Comparison of ENCODE assay signal across 8 cellular contexts in genomic region chr2:38602732-38603401, GRCh38. TPM values are rescaled to one million over a fixed set of nuclear protein-coding genes. Genes with fewer than 3 reads are reported as not detected.
DNase-seq lines count a peak whose midpoint lies in the region; ATAC-seq and TF ChIP-seq lines count a peak whose summit lies in the region.

TSS of gene HNRNPLL (minus strand) at chr2:38602928. CDS start at chr2:38602626, 302 bp downstream.

- no peaks in the 10 kb centered on the region; the same call in 1 of the 2 replicates for H3K9me3 ChIP-seq in AG04450 (ENCODE audit: control insufficient read depth, insufficient read depth, low read length)

- H3K4me3 ChIP-seq in AG04450 (ENCODE audit: low read depth, low read length): peak within 1 kb of the TSS; percentile 81

- TF ChIP-seq CTCF in AG04450 (IDR thresholded peaks at IDR 0.05; ENCODE audit: low read depth, low read length): no peak

- H3K27me3 ChIP-seq in AG04450 (ENCODE audit: control insufficient read depth, insufficient read depth, low read length): no peaks in the 10 kb centered on the region

- peak; percentile 93 for DNase-seq in AG04450 (ENCODE audit: low read depth, low spot score)
- DNase-seq in NCI-H446 treated with DMSO at 0.1 percent for 48 hours (lab: John Stamatoyannopoulos, UW): peak; percentile 96
- peak; percentile 88 for DNase-seq in activated CD4-positive, alpha-beta T cell treated with anti-CD3 and anti-CD28 coated beads for 1 hour
- DNase-seq in cerebellar nuclear complex (lab: John Stamatoyannopoulos, UW): peak; percentile 15 to 84
- DNase-seq in islet precursor cell: peak; percentile 99
- peak; percentile 97 for DNase-seq in stimulated activated CD4-positive, alpha-beta T cell treated with anti-CD3 and anti-CD28 coated beads, Interleukin-12 subunit alpha, Interleukin-12 subunit beta, amount 100 ng/mL, for 4 hours

- peak within 1 kb of the TSS; percentile 77 for H3K27ac ChIP-seq in AG04450 (ENCODE audit: low read depth, low read length)

- ATAC-seq in GM19023 (IDR thresholded peaks at IDR 0.05; ENCODE audit: unreplicated experiment) (peak; percentile 80), HG03342 (IDR thresholded peaks at IDR 0.05; ENCODE audit: unreplicated experiment) (peak; percentile 68)

- POLR2A ChIA-PET in AG04450 (lab: Yijun Ruan, JAX): interaction anchor here (0.6 to 2.7 kb wide), 7 partner anchors 21 to 1500 kb away, joined by 3 to 42 read pairs (median 7); partner anchors contain the start of genes GALM and SRSF7

- CTCF ChIA-PET in AG04450 (lab: Charles Lee): interaction anchor here (0.6 to 3.2 kb wide), 10 partner anchors 10 to 739 kb away, joined by 3 to 14 read pairs (median 6); no protein-coding TSS in a partner anchor

RNA-seq across cellular contexts. Expression of gene HNRNPLL, which starts in this region (rescaled TPM):
- 55.0 and 78.5 TPM in 2 replicates for polyA plus RNA-seq in AG04450 (2011; rRNA removed)
- polyA minus RNA-seq in AG04450 (2011; rRNA and poly(A)+ RNA removed): 31.0 and 46.1 TPM in 2 replicates

Comparison
In these comparisons a context has a peak if more than half of its experiments do, and no peak if none do; other contexts are left out.
1. Peak in every context shown above with its lines: DNase-seq, ATAC-seq, H3K4me3 ChIP-seq and H3K27ac ChIP-seq.